Comparison of ENCODE assay signal across 9 cellular contexts in genomic region chr17:73231841-73232586, GRCh38. TPM values are rescaled to one million over a fixed set of nuclear protein-coding genes. Genes with fewer than 3 reads are reported as not detected.
DNase-seq lines count a peak whose midpoint lies in the region; ATAC-seq and TF ChIP-seq lines count a peak whose summit lies in the region.
"Had no signal": no experiment of that assay in that cellular context is flagged by ENCODE, and none has a peak within 500 bp of the region (broad histone marks: within the 10 kb centered on the region; RNA-seq: fewer than 3 reads in every experiment).

No MANE protein-coding gene starts in this region.

- peak overlapping the region; percentile 88 for H3K9ac ChIP-seq in BLaER1

- intact Hi-C loops in left colon (cut with DNase I, micrococcal nuclease), result loop anchor here in 1 of 2 donors (5.0 kb wide), 1 partner anchor 40 kb away; the partner anchor contains the start of gene COG1

- no peaks in the 10 kb centered on the region for H3K9me3 ChIP-seq in BLaER1

- H3K4me3 ChIP-seq in BLaER1, result peak overlapping the region; percentile 98
- peak overlapping the region; percentile 94 for H3K4me3 ChIP-seq in coronary artery

- DNase-seq in GM19240 (ENCODE audit: insufficient read length, low spot score) (peak; percentile 74), NCI-H524 treated with DMSO at 0.1 percent for 48 hours (lab: John Stamatoyannopoulos, UW) (peak; percentile 96), coronary artery (ENCODE audit: low spot score) (peak; percentile 96), left colon (peak; percentile 96)
- DNase-seq in activated CD4-positive, alpha-beta T cell treated with anti-CD3 and anti-CD28 coated beads for 48 hours, result peak; percentile 98
- peak; percentile 96 to 97 for DNase-seq in stimulated activated CD4-positive, alpha-beta T cell treated with anti-CD3 and anti-CD28 coated beads, Interleukin-1b, Interleukin-23, amount 100 ng/mL, for 4 hours (ENCODE audit: low read depth in 2 of 2)

- H3K27me3 ChIP-seq in BLaER1, result no peaks in the 10 kb centered on the region

- peaks cover 30% of the 10 kb centered on the region for H3K36me3 ChIP-seq in BLaER1

- peak overlapping the region; percentile 95 for H3K4me2 ChIP-seq in BLaER1

- TF ChIP-seq CTCF in coronary artery (IDR thresholded peaks at IDR 0.05), result peak; percentile 14

- peaks cover 54% of the 10 kb centered on the region for H4K20me1 ChIP-seq in BLaER1

- H3K4me1 ChIP-seq in BLaER1, result peaks cover 66% of the 10 kb centered on the region

- ATAC-seq in HG03457 (IDR thresholded peaks at IDR 0.05; ENCODE audit: unreplicated experiment) (peak; percentile 59), left colon (peak; percentile 92)

- H3K27ac ChIP-seq in BLaER1 (peak overlapping the region; percentile 86), coronary artery (peak overlapping the region; percentile 86 to 92)

RNA-seq across cellular contexts. Expression of gene CPSF4L, which starts 29.7 kb away (rescaled TPM):
- total RNA-seq in left colon, result under 1 TPM in 1 of 2 donors, not detected in 1; 0.20 TPM
- total RNA-seq: subcutaneous adipose tissue had no signal

RNA-seq across cellular contexts. Expression of gene COG1, which starts 39.2 kb away (rescaled TPM):
- total RNA-seq in left colon, result 10 to 100 TPM; 46.4 to 59.6 TPM

Comparison
In these comparisons a context has a peak if more than half of its experiments do, and no peak if none do; other contexts are left out.
1. Peak in every context shown above with its lines: DNase-seq, ATAC-seq, H3K4me3 ChIP-seq and H3K27ac ChIP-seq.